Comparison of ENCODE assay signal across 8 cellular contexts in the genomic region with DNA sequence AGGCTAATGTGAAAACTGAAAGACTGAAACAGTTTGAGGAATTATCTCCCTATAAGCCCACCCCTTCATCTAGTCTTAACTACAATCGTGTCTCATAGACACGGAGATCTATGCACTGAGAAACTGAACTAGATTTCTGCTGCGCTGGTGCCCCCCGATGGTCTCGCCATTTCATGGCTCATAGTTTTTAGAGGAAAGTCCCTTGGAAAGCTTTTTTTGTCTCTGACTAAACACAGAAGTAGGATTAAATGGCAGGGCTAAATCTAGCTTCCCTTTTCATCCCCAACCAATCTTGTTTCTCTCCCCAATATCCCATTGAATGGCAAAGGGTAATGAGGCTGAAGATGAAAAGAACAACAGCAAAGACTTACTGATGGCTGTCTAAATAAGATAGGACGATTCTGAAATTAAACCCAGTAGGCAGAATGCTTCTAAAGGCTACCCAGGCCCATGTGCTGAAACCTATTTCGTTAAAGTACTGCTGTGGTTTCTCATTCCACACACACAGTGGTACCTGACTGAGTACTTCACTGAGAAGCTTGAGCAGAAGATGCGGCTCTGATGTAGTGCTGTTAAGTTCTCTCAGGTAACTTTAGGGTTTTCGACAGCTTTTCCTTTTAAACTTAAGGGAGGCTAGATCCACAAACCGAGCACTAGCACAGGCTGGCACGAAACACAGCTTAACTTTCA.
DNase-seq lines count a peak whose midpoint lies in the region; ATAC-seq and TF ChIP-seq lines count a peak whose summit lies in the region.

No MANE protein-coding gene starts in this region.

- TF ChIP-seq CTCF in A673 (conservative IDR thresholded peaks at IDR 0.05; ENCODE audit: low read depth, low read length) (peak; percentile 80), epithelial cell of proximal tubule (conservative IDR thresholded peaks at IDR 0.05; ENCODE audit: low read depth, low read length) (peak; percentile 55), mesothelial cell of epicardium (IDR thresholded peaks at IDR 0.05; ENCODE audit: unreplicated experiment) (no peak)

- no TSS peak for BruUV-seq in A673 (replicated peaks; lab: Mats Ljungman, UMichigan)

- CTCF ChIA-PET in A673 (lab: Charles Lee), result interaction anchor here (0.9 to 1.4 kb wide), 2 partner anchors 552 to 709 kb away, joined by 3 to 4 read pairs; no protein-coding TSS in a partner anchor

- H3K4me3 Mint-ChIP-seq in mesothelial cell of epicardium, result no peak overlapping the region

- peaks cover 81% of the 10 kb centered on the region for H3K4me1 ChIP-seq in A673 (ENCODE audit: insufficient read depth, low read length, poor library complexity, severe bottlenecking)

- no peak overlapping the region for H3K4me3 ChIP-seq in A673 (ENCODE audit: low read depth, low read length, poor library complexity, severe bottlenecking)
- no peak overlapping the region for H3K4me3 ChIP-seq in epithelial cell of proximal tubule (ENCODE audit: low read depth, low read length)

- intact Hi-C loops in A673 (cut with micrococcal nuclease; ENCODE audit: unreplicated experiment), result loop anchor here (1.0 to 5.0 kb wide), 4 partner anchors 554 to 738 kb away; no protein-coding TSS in a partner anchor
- intact Hi-C loops in posterior cingulate gyrus (cut with DNase I), result loop anchor here (5.0 kb wide), 1 partner anchor 709 kb away; no protein-coding TSS in a partner anchor

- H3K9me3 ChIP-seq in A673 (ENCODE audit: low read depth, low read length, poor library complexity, severe bottlenecking), result no peaks in the 10 kb centered on the region

- H3K4me1 Mint-ChIP-seq in mesothelial cell of epicardium, result peaks cover 34% of the 10 kb centered on the region

- peak; percentile 87 for DNase-seq in A673 (ENCODE audit: low spot score)
- peak; percentile 23 for DNase-seq in KG1 (lab: John Stamatoyannopoulos, UW)
- peak; percentile 60 to 70 for DNase-seq in activated CD4-positive, alpha-beta T cell treated with anti-CD3 and anti-CD28 coated beads, Interleukin-2, amount 50 U/mL, for 48 hours
- no peak for DNase-seq in epithelial cell of proximal tubule (ENCODE audit: low read depth)
- peak in 8 of 10 donors; percentile 8 to 85 (median 23) for DNase-seq in posterior cingulate gyrus
- DNase-seq in HPDE6-E6E7 (ENCODE audit: extremely low spot score), result no peak
- no peak for DNase-seq in mesothelial cell of epicardium (ENCODE audit: low spot score in 2 of 2, unreplicated experiment in 2 of 2)

- POLR2A ChIA-PET in A673 (lab: Charles Lee; ENCODE audit: low non-redundant PET), result no interaction called here

- H3K36me3 Mint-ChIP-seq in mesothelial cell of epicardium, result no peaks in the 10 kb centered on the region

- peak; percentile 84 for ATAC-seq in GM18868 (IDR thresholded peaks at IDR 0.05; ENCODE audit: unreplicated experiment)

- peak overlapping the region; percentile 59 for H3K27ac ChIP-seq in A673 (ENCODE audit: low read depth, low read length, poor library complexity, severe bottlenecking)

- no peaks in the 10 kb centered on the region for H3K27me3 ChIP-seq in A673 (replicated peaks; ENCODE audit: insufficient read depth, low read depth, low read length, poor library complexity)

- no peaks in the 10 kb centered on the region for H3K36me3 ChIP-seq in A673 (ENCODE audit: insufficient read depth, low read length, poor library complexity, severe bottlenecking)

- H3K27ac Mint-ChIP-seq in mesothelial cell of epicardium, result no peak overlapping the region

- H3K27me3 Mint-ChIP-seq in mesothelial cell of epicardium (ENCODE audit: low read depth), result no peaks in the 10 kb centered on the region

- H3K9me3 Mint-ChIP-seq in mesothelial cell of epicardium, result no peaks in the 10 kb centered on the region

Comparison
In these comparisons a context has a peak if more than half of its experiments do, and no peak if none do; other contexts are left out.
1. DNase-seq: peak in A673 (single experiment), KG1 (single experiment), activated CD4-positive, alpha-beta T cell treated with anti-CD3 and anti-CD28 coated beads, Interleukin-2, amount 50 U/mL, for 48 hours (2 of 2) and posterior cingulate gyrus (8 of 10); none in epithelial cell of proximal tubule (single experiment), HPDE6-E6E7 (single experiment) and mesothelial cell of epicardium (0 of 2).